10 cellular contexts compared by ENCODE assay signal in genomic region chr2:213149949-213150314, GRCh38. TPM values are rescaled to one million over a fixed set of nuclear protein-coding genes. Genes with fewer than 3 reads are reported as not detected.
A peak's percentile ranks its signal among the peaks of the same experiment; 100 is the strongest.
DNase-seq lines count a peak whose midpoint lies in the region; ATAC-seq, FAIRE-seq and TF ChIP-seq lines count a peak whose summit lies in the region.
"Had no signal": no experiment of that assay in that cellular context is flagged by ENCODE, and none has a peak within 500 bp of the region (broad histone marks: within the 10 kb centered on the region; RNA-seq: fewer than 3 reads in every experiment).

No MANE protein-coding gene starts in this region.

- H3K4me2 ChIP-seq in keratinocyte (ENCODE audit: control insufficient read depth, extremely low read depth, insufficient read depth, low read depth, low read length), result peak overlapping the region; percentile 92

- H3K4me3 ChIP-seq in keratinocyte (ENCODE audit: control insufficient read depth in 2 of 3, extremely low read depth in 1 of 3, insufficient read depth in 2 of 3, low read depth in 1 of 3, low read length in 3 of 3) (peak overlapping the region; percentile 52 to 95 (median 72)), subcutaneous abdominal adipose tissue (ENCODE audit: low read depth in 1 of 5, low read length in 5 of 5) (peak overlapping the region; percentile 74 to 98 (median 89))

- H3K9me3 Mint-ChIP-seq in T-helper 1 cell treated with Interleukin-12 subunit alpha and Interleukin-12 subunit beta and Interleukin-4 antibody, amounts not matched to agents 30 μg/mL and 1 μg/mL, for 36 hours, result no peaks in the 10 kb centered on the region
- no peaks in the 10 kb centered on the region for H3K9me3 Mint-ChIP-seq in activated naive CD8-positive, alpha-beta T cell treated with anti-CD3 and anti-CD28 coated beads for 36 hours

- peaks cover 20% of the 10 kb centered on the region for H3K4me1 ChIP-seq in keratinocyte (ENCODE audit: control insufficient read depth, extremely low read depth, insufficient read depth, low read length)
- H3K4me1 ChIP-seq in subcutaneous abdominal adipose tissue (ENCODE audit: control insufficient read depth in 5 of 5, insufficient read depth in 5 of 5, low read length in 5 of 5), result peaks cover 0 to 26% (median 24%) of the 10 kb centered on the region in 5 donors
- H3K4me1 ChIP-seq: BE2C had no signal

- H3K79me2 ChIP-seq in keratinocyte (ENCODE audit: control insufficient read depth, insufficient read depth, low read length), result peaks cover 3% of the 10 kb centered on the region

- dilution Hi-C loops in keratinocyte (cut with MboI; ENCODE audit: extremely low pct_ligation_motif_present, low sequenced_read_pairs), result no loop called here

- peaks cover 29% of the 10 kb centered on the region for H3K4me1 Mint-ChIP-seq in T-helper 1 cell treated with Interleukin-12 subunit alpha and Interleukin-12 subunit beta and Interleukin-4 antibody, amounts not matched to agents 30 μg/mL and 1 μg/mL, for 36 hours (ENCODE audit: low read depth)
- peaks cover 37% of the 10 kb centered on the region for H3K4me1 Mint-ChIP-seq in activated naive CD8-positive, alpha-beta T cell treated with anti-CD3 and anti-CD28 coated beads for 36 hours

- H3K27ac ChIP-seq in keratinocyte (ENCODE audit: control insufficient read depth, insufficient read depth, low read length) (peak overlapping the region; percentile 94), subcutaneous abdominal adipose tissue (ENCODE audit: low read depth, low read length) (peak overlapping the region; percentile 79)

- no peaks in the 10 kb centered on the region for H3K9me3 ChIP-seq in keratinocyte (ENCODE audit: control insufficient read depth, low read depth, low read length)
- H3K9me3 ChIP-seq in subcutaneous abdominal adipose tissue (ENCODE audit: control insufficient read depth in 5 of 5, low read length in 5 of 5), result no peaks in the 10 kb centered on the region
- H3K9me3 ChIP-seq: BE2C had no signal

- no peaks in the 10 kb centered on the region for H3K36me3 ChIP-seq in keratinocyte (ENCODE audit: control insufficient read depth in 2 of 2, extremely low read depth in 1 of 2, insufficient read depth in 2 of 2, low read length in 2 of 2)
- no peaks in the 10 kb centered on the region for H3K36me3 ChIP-seq in subcutaneous abdominal adipose tissue (ENCODE audit: control insufficient read depth in 5 of 5, insufficient read depth in 5 of 5, low read length in 5 of 5)
- H3K36me3 ChIP-seq: BE2C had no signal

- H4K20me1 ChIP-seq in keratinocyte (ENCODE audit: control insufficient read depth, extremely low read depth, insufficient read depth, low read length), result no peaks in the 10 kb centered on the region

- H3K9ac ChIP-seq in keratinocyte (ENCODE audit: control insufficient read depth, extremely low read depth, insufficient read depth, low read length) (peak overlapping the region; percentile 89), subcutaneous abdominal adipose tissue (ENCODE audit: low read length in 5 of 5) (peak overlapping the region; percentile 32 to 89 (median 65))

- peak overlapping the region; percentile 61 for H2AFZ ChIP-seq in keratinocyte (ENCODE audit: control insufficient read depth, low read length)

- no peak for TF ChIP-seq CTCF in keratinocyte (optimal IDR thresholded peaks at IDR 0.05 in 1 of 3, IDR thresholded peaks at IDR 0.05 in 1 of 3, conservative IDR thresholded peaks at IDR 0.05 in 1 of 3; ENCODE audit: extremely low read depth in 1 of 3, insufficient read depth in 2 of 3, low read length in 3 of 3)

- no peak for FAIRE-seq in keratinocyte (lab: Jason Lieb, UNC)

- H3K27ac Mint-ChIP-seq in T-helper 1 cell treated with Interleukin-12 subunit alpha and Interleukin-12 subunit beta and Interleukin-4 antibody, amounts not matched to agents 30 μg/mL and 1 μg/mL, for 36 hours, result peak overlapping the region; percentile 58
- H3K27ac Mint-ChIP-seq in activated naive CD8-positive, alpha-beta T cell treated with anti-CD3 and anti-CD28 coated beads for 36 hours, result peak overlapping the region; percentile 86

- peaks cover 70% of the 10 kb centered on the region for H3K27me3 Mint-ChIP-seq in T-helper 1 cell treated with Interleukin-12 subunit alpha and Interleukin-12 subunit beta and Interleukin-4 antibody, amounts not matched to agents 30 μg/mL and 1 μg/mL, for 36 hours (ENCODE audit: low read depth)
- H3K27me3 Mint-ChIP-seq in activated naive CD8-positive, alpha-beta T cell treated with anti-CD3 and anti-CD28 coated beads for 36 hours, result peaks cover 74% of the 10 kb centered on the region

- H3K9me1 ChIP-seq in keratinocyte (ENCODE audit: control insufficient read depth, extremely low read depth, insufficient read depth, low read length), result no peaks in the 10 kb centered on the region

- H3K27me3 ChIP-seq in keratinocyte (ENCODE audit: control insufficient read depth, extremely low read depth, insufficient read depth, low read length), result no peaks in the 10 kb centered on the region
- H3K27me3 ChIP-seq in subcutaneous abdominal adipose tissue (ENCODE audit: control insufficient read depth in 5 of 5, insufficient read depth in 4 of 5, low read length in 5 of 5), result no peaks in the 10 kb centered on the region

- peaks cover 2% of the 10 kb centered on the region for H3K36me3 Mint-ChIP-seq in T-helper 1 cell treated with Interleukin-12 subunit alpha and Interleukin-12 subunit beta and Interleukin-4 antibody, amounts not matched to agents 30 μg/mL and 1 μg/mL, for 36 hours (ENCODE audit: low read depth)
- peaks cover 3% of the 10 kb centered on the region for H3K36me3 Mint-ChIP-seq in activated naive CD8-positive, alpha-beta T cell treated with anti-CD3 and anti-CD28 coated beads for 36 hours

- ATAC-seq in HG02763 (IDR thresholded peaks at IDR 0.05; ENCODE audit: unreplicated experiment), result no peak

- H3K4me3 Mint-ChIP-seq in T-helper 1 cell treated with Interleukin-12 subunit alpha and Interleukin-12 subunit beta and Interleukin-4 antibody, amounts not matched to agents 30 μg/mL and 1 μg/mL, for 36 hours, result peak overlapping the region; percentile 87
- peak overlapping the region; percentile 91 for H3K4me3 Mint-ChIP-seq in activated naive CD8-positive, alpha-beta T cell treated with anti-CD3 and anti-CD28 coated beads for 36 hours

- DNase-seq in T-helper 1 cell, result no peak
- no peak for DNase-seq in activated naive CD8-positive, alpha-beta T cell treated with anti-CD3 and anti-CD28 coated beads for 36 hours
- no peak for DNase-seq in keratinocyte (ENCODE audit: low read depth, low spot score)
- no peak for DNase-seq in cerebellar cortex (ENCODE audit: low spot score)
- no peak for DNase-seq in NCI-H345 treated with DMSO at 0.1 percent for 48 hours (lab: John Stamatoyannopoulos, UW; ENCODE audit: unreplicated experiment)
- DNase-seq: BE2C; central memory CD4-positive, alpha-beta T cell had no signal

RNA-seq across cellular contexts. Expression of gene IKZF2, which starts 1.5 kb away (rescaled TPM):
- 10 to 100 TPM; 12.9 to 13.0 TPM for total RNA-seq in activated naive CD8-positive, alpha-beta T cell treated with anti-CD3 and anti-CD28 coated beads for 36 hours
- 7.1 to 12.3 TPM (median 8.2 TPM) in 3 replicates for polyA plus RNA-seq in keratinocyte
- 1.3 TPM for polyA plus RNA-seq in keratinocyte (2011; ENCODE audit: low read depth)
- polyA plus RNA-seq in keratinocyte (2011; cell fraction: cytosol; rRNA removed), result 2.3 and 5.5 TPM in 2 replicates
- 13.3 and 14.6 TPM in 2 replicates for polyA plus RNA-seq in keratinocyte (2011; cell fraction: nucleus; rRNA removed)
- polyA plus RNA-seq in keratinocyte (2012; ENCODE audit: low replicate concordance), result 3.6 and 4.3 TPM in 2 replicates
- 12.6 to 57.2 TPM (median 43.7 TPM) in 3 replicates for polyA minus RNA-seq in keratinocyte
- polyA minus RNA-seq in keratinocyte (2011; cell fraction: cytosol; rRNA and poly(A)+ RNA removed), result 12.3 TPM
- polyA minus RNA-seq in keratinocyte (2011; cell fraction: nucleus; rRNA and poly(A)+ RNA removed), result 33.8 and 72.4 TPM in 2 replicates
